1 cellular context compared by ENCODE assay signal in the genomic region with DNA sequence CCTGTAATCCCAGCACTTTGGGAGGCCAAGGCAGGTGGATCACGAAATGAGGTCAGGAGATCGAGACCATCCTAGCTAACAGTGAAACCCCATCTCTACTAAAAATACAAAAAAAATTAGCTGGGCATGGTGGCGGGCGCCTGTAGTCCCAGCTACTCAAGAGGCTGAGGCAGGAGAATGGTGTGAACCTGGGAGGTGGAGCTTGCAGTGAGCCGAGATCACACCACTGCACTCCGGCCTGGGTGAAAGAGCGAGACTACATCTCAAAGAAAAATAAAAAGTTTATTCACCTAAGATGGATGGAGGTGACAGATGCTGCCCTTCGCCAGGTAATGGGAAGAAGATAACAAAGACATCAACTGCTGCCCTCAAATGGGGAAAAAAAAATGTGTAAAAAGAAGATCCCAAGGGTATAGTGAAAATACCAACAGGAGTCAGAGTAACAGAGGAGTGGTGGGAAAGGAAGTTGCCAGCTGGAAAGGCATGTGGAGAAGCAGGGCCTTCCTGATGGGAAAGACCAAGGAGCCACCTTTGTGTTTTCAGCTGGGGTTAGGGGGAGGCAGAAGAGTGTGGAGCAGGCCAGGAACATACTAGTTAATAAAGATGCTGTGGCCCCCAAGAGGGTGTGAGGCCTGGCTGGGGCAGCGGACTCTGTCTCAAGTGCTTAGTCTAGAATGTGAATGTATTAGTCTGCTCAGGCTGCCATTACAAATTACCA.
TF ChIP-seq lines count a peak whose summit lies in the region.

No MANE protein-coding gene starts in this region.

TF ChIP-seq in K562, 482 proteins besides CTCF, POLR2A, EP300 and RAD21:
- TF ChIP-seq TEAD1 (CRISPR knock-in tag; IDR thresholded peaks at IDR 0.05) = 0 out of 4 replicates have a peak, but pooled peaks of 1 of the 2 experiments have one; percentile 25
- TF ChIP-seq, protein P1, sequence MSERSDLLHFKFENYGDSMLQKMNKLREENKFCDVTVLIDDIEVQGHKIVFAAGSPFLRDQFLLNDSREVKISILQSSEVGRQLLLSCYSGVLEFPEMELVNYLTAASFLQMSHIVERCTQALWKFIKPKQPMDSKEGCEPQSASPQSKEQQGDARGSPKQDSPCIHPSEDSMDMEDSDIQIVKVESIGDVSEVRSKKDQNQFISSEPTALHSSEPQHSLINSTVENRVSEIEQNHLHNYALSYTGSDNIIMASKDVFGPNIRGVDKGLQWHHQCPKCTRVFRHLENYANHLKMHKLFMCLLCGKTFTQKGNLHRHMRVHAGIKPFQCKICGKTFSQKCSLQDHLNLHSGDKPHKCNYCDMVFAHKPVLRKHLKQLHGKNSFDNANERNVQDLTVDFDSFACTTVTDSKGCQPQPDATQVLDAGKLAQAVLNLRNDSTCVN (CRISPR knock-in tag; IDR thresholded peaks at IDR 0.05) = peak; percentile 75; the same call in 1 of the 2 replicates
- TF ChIP-seq OTX1 (CRISPR knock-in tag; IDR thresholded peaks at IDR 0.05) = 0 out of 2 replicates have a peak, but pooled peaks have one; percentile 35
- TF ChIP-seq GABPB2 (CRISPR knock-in tag; conservative IDR thresholded peaks at IDR 0.05) = 0 out of 2 replicates have a peak, but pooled peaks have one; percentile 21
- TF ChIP-seq, protein P2, sequence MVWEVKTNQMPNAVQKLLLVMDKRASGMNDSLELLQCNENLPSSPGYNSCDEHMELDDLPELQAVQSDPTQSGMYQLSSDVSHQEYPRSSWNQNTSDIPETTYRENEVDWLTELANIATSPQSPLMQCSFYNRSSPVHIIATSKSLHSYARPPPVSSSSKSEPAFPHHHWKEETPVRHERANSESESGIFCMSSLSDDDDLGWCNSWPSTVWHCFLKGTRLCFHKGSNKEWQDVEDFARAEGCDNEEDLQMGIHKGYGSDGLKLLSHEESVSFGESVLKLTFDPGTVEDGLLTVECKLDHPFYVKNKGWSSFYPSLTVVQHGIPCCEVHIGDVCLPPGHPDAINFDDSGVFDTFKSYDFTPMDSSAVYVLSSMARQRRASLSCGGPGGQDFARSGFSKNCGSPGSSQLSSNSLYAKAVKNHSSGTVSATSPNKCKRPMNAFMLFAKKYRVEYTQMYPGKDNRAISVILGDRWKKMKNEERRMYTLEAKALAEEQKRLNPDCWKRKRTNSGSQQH (CRISPR knock-in tag; IDR thresholded peaks at IDR 0.05) = 0 out of 2 replicates have a peak, but pooled peaks have one; percentile 13
- TF ChIP-seq, protein P3, sequence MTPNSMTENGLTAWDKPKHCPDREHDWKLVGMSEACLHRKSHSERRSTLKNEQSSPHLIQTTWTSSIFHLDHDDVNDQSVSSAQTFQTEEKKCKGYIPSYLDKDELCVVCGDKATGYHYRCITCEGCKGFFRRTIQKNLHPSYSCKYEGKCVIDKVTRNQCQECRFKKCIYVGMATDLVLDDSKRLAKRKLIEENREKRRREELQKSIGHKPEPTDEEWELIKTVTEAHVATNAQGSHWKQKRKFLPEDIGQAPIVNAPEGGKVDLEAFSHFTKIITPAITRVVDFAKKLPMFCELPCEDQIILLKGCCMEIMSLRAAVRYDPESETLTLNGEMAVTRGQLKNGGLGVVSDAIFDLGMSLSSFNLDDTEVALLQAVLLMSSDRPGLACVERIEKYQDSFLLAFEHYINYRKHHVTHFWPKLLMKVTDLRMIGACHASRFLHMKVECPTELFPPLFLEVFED (CRISPR knock-in tag; conservative IDR thresholded peaks at IDR 0.05) = peak; percentile 58; the same call in 1 of the 2 replicates
- TF ChIP-seq CCAR2 (IDR thresholded peaks at IDR 0.05; ENCODE audit: low read depth, low read length) = 0 out of 2 replicates have a peak, but pooled peaks have one; percentile 3
- TF ChIP-seq, protein P4, sequence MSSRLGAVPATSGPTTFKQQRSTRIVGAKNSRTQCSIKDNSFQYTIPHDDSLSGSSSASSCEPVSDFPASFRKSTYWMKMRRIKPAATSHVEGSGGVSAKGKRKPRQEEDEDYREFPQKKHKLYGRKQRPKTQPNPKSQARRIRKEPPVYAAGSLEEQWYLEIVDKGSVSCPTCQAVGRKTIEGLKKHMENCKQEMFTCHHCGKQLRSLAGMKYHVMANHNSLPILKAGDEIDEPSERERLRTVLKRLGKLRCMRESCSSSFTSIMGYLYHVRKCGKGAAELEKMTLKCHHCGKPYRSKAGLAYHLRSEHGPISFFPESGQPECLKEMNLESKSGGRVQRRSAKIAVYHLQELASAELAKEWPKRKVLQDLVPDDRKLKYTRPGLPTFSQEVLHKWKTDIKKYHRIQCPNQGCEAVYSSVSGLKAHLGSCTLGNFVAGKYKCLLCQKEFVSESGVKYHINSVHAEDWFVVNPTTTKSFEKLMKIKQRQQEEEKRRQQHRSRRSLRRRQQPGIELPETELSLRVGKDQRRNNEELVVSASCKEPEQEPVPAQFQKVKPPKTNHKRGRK (tag; IDR thresholded peaks at IDR 0.05) = peak; percentile 10; the same call in 1 of the 2 replicates
- TF ChIP-seq ELF4 (CRISPR knock-in tag; IDR thresholded peaks at IDR 0.05) = 0 out of 2 replicates have a peak, but pooled peaks have one; percentile 9
- TF ChIP-seq NR2F6 (CRISPR knock-in tag; IDR thresholded peaks at IDR 0.05) = peak; percentile 16; the same call in 1 of the 2 replicates
- TF ChIP-seq POLR2G (IDR thresholded peaks at IDR 0.05; ENCODE audit: low read depth, low read length) = 0 out of 2 replicates have a peak, but pooled peaks have one; percentile 13
- TF ChIP-seq, protein P5, sequence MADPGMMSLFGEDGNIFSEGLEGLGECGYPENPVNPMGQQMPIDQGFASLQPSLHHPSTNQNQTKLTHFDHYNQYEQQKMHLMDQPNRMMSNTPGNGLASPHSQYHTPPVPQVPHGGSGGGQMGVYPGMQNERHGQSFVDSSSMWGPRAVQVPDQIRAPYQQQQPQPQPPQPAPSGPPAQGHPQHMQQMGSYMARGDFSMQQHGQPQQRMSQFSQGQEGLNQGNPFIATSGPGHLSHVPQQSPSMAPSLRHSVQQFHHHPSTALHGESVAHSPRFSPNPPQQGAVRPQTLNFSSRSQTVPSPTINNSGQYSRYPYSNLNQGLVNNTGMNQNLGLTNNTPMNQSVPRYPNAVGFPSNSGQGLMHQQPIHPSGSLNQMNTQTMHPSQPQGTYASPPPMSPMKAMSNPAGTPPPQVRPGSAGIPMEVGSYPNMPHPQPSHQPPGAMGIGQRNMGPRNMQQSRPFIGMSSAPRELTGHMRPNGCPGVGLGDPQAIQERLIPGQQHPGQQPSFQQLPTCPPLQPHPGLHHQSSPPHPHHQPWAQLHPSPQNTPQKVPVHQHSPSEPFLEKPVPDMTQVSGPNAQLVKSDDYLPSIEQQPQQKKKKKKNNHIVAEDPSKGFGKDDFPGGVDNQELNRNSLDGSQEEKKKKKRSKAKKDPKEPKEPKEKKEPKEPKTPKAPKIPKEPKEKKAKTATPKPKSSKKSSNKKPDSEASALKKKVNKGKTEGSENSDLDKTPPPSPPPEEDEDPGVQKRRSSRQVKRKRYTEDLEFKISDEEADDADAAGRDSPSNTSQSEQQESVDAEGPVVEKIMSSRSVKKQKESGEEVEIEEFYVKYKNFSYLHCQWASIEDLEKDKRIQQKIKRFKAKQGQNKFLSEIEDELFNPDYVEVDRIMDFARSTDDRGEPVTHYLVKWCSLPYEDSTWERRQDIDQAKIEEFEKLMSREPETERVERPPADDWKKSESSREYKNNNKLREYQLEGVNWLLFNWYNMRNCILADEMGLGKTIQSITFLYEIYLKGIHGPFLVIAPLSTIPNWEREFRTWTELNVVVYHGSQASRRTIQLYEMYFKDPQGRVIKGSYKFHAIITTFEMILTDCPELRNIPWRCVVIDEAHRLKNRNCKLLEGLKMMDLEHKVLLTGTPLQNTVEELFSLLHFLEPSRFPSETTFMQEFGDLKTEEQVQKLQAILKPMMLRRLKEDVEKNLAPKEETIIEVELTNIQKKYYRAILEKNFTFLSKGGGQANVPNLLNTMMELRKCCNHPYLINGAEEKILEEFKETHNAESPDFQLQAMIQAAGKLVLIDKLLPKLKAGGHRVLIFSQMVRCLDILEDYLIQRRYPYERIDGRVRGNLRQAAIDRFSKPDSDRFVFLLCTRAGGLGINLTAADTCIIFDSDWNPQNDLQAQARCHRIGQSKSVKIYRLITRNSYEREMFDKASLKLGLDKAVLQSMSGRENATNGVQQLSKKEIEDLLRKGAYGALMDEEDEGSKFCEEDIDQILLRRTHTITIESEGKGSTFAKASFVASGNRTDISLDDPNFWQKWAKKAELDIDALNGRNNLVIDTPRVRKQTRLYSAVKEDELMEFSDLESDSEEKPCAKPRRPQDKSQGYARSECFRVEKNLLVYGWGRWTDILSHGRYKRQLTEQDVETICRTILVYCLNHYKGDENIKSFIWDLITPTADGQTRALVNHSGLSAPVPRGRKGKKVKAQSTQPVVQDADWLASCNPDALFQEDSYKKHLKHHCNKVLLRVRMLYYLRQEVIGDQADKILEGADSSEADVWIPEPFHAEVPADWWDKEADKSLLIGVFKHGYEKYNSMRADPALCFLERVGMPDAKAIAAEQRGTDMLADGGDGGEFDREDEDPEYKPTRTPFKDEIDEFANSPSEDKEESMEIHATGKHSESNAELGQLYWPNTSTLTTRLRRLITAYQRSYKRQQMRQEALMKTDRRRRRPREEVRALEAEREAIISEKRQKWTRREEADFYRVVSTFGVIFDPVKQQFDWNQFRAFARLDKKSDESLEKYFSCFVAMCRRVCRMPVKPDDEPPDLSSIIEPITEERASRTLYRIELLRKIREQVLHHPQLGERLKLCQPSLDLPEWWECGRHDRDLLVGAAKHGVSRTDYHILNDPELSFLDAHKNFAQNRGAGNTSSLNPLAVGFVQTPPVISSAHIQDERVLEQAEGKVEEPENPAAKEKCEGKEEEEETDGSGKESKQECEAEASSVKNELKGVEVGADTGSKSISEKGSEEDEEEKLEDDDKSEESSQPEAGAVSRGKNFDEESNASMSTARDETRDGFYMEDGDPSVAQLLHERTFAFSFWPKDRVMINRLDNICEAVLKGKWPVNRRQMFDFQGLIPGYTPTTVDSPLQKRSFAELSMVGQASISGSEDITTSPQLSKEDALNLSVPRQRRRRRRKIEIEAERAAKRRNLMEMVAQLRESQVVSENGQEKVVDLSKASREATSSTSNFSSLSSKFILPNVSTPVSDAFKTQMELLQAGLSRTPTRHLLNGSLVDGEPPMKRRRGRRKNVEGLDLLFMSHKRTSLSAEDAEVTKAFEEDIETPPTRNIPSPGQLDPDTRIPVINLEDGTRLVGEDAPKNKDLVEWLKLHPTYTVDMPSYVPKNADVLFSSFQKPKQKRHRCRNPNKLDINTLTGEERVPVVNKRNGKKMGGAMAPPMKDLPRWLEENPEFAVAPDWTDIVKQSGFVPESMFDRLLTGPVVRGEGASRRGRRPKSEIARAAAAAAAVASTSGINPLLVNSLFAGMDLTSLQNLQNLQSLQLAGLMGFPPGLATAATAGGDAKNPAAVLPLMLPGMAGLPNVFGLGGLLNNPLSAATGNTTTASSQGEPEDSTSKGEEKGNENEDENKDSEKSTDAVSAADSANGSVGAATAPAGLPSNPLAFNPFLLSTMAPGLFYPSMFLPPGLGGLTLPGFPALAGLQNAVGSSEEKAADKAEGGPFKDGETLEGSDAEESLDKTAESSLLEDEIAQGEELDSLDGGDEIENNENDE (IDR thresholded peaks at IDR 0.05; ENCODE audit: low read depth, low read length) = peak; percentile 52
TF ChIP-seq in K562: peak in this region for 12; not testable (repeated sequence) for 470.
